ENCODE assay signal across 23 cellular contexts in genomic region chr14:22381751-22382150, GRCh38.
"Had no signal": no experiment of that assay in that cellular context is flagged by ENCODE, and none has a peak within 500 bp of the region (broad histone marks: within the 10 kb centered on the region; RNA-seq: fewer than 3 reads in every experiment).

No MANE protein-coding gene starts in this region.

- H3K27ac ChIP-seq: left ventricle myocardium inferior, testis, WERI-Rb-1 had no signal

- ATAC-seq: esophagus mucosa; stimulated activated naive B cell treated with anti-CD40 and anti-IgM and Interleukin-4, amounts not matched to agents 10 μg/mL and 1 μg/mL and 100 μg/mL, for 72 hours had no signal

- FAIRE-seq: astrocyte, endothelial cell of umbilical vein, TTC549 had no signal

- H3K27me3 ChIP-seq: sigmoid colon, testis had no signal

- H3K4me2 ChIP-seq: smooth muscle cell had no signal

- DNase-seq: activated CD4-positive, alpha-beta T cell treated with anti-CD3 and anti-CD28 coated beads for 1 hour; activated CD4-positive, alpha-beta T cell treated with anti-CD3 and anti-CD28 coated beads, Interleukin-2, amount 50 U/mL, for 1 hour; activated naive CD8-positive, alpha-beta T cell treated with anti-CD3 and anti-CD28 coated beads for 36 hours; activated T-cell treated with anti-CD3 and anti-CD28 coated beads, Interleukin-2, amount 50 U/mL, for 1 hour; central memory CD4-positive, alpha-beta T cell; dermis blood vessel endothelial cell; effector CD8-positive, alpha-beta T cell; foreskin melanocyte; hippocampal formation; kidney glomerular epithelial cell; left ventricle myocardium inferior; occipital lobe; sigmoid colon; stimulated activated CD4-positive, alpha-beta T cell treated with anti-CD3 and anti-CD28 coated beads, Interleukin-15, amount 100 ng/mL, for 24 hours; stimulated activated naive B cell treated with anti-CD40 and anti-IgM and Interleukin-4, amounts not matched to agents 10 μg/mL and 1 μg/mL and 100 μg/mL, for 72 hours; T-helper 1 cell; testis; WERI-Rb-1 had no signal

- H3K36me3 ChIP-seq: left ventricle myocardium inferior, sigmoid colon, WERI-Rb-1 had no signal

- H3K4me3 ChIP-seq: left ventricle myocardium inferior, sigmoid colon, smooth muscle cell, testis had no signal

- H3K9me3 ChIP-seq: left ventricle myocardium inferior, sigmoid colon, testis had no signal

- H3K4me1 ChIP-seq: left ventricle myocardium inferior, testis had no signal
